21 cellular contexts compared by ENCODE assay signal in the genomic region with DNA sequence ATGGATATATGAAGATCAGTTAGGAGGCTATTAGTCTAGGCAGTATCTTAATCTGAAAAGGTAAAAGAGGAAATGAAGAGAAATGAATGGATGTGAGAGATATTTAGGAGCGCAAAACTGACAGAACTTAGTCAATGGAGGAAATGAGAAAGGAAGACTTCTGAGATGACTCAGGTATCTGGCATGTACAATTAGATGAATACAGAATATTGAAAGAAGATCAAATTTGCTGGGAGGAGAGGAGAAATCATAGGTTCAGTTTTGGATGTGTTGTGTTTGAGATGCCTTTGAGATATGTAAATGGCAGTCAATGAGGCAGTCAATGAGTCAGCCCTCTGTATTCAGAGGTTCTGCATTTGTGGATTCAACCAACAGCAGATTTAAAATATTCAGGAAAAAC. TPM values are rescaled to one million over a fixed set of nuclear protein-coding genes. Genes with fewer than 3 reads are reported as not detected.
DNase-seq lines count a peak whose midpoint lies in the region; ATAC-seq, FAIRE-seq and TF ChIP-seq lines count a peak whose summit lies in the region.
"Had no signal": no experiment of that assay in that cellular context is flagged by ENCODE, and none has a peak within 500 bp of the region (broad histone marks: within the 10 kb centered on the region; RNA-seq: fewer than 3 reads in every experiment).

No MANE protein-coding gene starts in this region.

- H3K4me3 Mint-ChIP-seq in T-helper 17 cell (no peak overlapping the region), endothelial cell (ENCODE audit: unreplicated experiment) (no peak overlapping the region)
- H3K4me3 Mint-ChIP-seq: activated CD8-positive, alpha-beta T cell treated with anti-CD3 and anti-CD28 coated beads, Interleukin-2, amount 10 ng/mL, durations not matched to agents 7 days and 5 days had no signal

- H3K4me1 ChIP-seq in GM23248 (ENCODE audit: insufficient read depth) (peaks cover 12% of the 10 kb centered on the region), small intestine (ENCODE audit: control insufficient read depth in 2 of 2, insufficient read depth in 1 of 2, low read depth in 1 of 2, low read length in 1 of 2) (no peaks in the 10 kb centered on the region)
- H3K4me1 ChIP-seq: SJCRH30 had no signal

- no peaks in the 10 kb centered on the region for H4K20me1 ChIP-seq in GM23248 (ENCODE audit: insufficient read depth)

- FAIRE-seq in small intestine (lab: Jason Lieb, UNC), result no peak
- FAIRE-seq: endometrium, TTC549 had no signal

- no peaks in the 10 kb centered on the region for H3K9me3 ChIP-seq in GM23248 (ENCODE audit: low read depth)
- H3K9me3 ChIP-seq in T-helper 17 cell (ENCODE audit: control insufficient read depth, low read length, poor library complexity, severe bottlenecking), result no peaks in the 10 kb centered on the region
- no peaks in the 10 kb centered on the region for H3K9me3 ChIP-seq in small intestine (ENCODE audit: control insufficient read depth, low read depth)
- H3K9me3 ChIP-seq: heart left ventricle, MG63, SJCRH30, tibial nerve had no signal

- no peak overlapping the region for H3K27ac ChIP-seq in GM23248
- no peak overlapping the region for H3K27ac ChIP-seq in small intestine (ENCODE audit: low read depth in 1 of 2, low read length in 1 of 2)
- H3K27ac ChIP-seq: heart left ventricle, SJCRH30, tibial nerve had no signal

- in situ Hi-C loops in GM23248 (cut with MboI), result no loop called here

- H3K4me2 ChIP-seq in GM23248 (ENCODE audit: unreplicated experiment), result no peak overlapping the region

- no peaks in the 10 kb centered on the region for H3K27me3 ChIP-seq in GM23248 (replicated peaks; ENCODE audit: insufficient read depth)
- H3K27me3 ChIP-seq in small intestine (ENCODE audit: control insufficient read depth in 2 of 2, insufficient read depth in 2 of 2, low read length in 2 of 2), result no peaks in the 10 kb centered on the region
- H3K27me3 ChIP-seq: heart left ventricle, MG63, SJCRH30, tibial nerve had no signal

- H3K36me3 Mint-ChIP-seq in T-helper 17 cell (ENCODE audit: low read depth) (peaks cover 15% of the 10 kb centered on the region), endothelial cell (ENCODE audit: low read depth, unreplicated experiment) (peaks cover 25% of the 10 kb centered on the region)

- no peaks in the 10 kb centered on the region for H3K27me3 Mint-ChIP-seq in T-helper 17 cell
- H3K27me3 Mint-ChIP-seq in endothelial cell (ENCODE audit: unreplicated experiment), result peaks cover 8% of the 10 kb centered on the region

- TF ChIP-seq CTCF in fibroblast of pulmonary artery (IDR thresholded peaks at IDR 0.05; ENCODE audit: low read length, missing control alignments) (no peak), endothelial cell (IDR thresholded peaks at IDR 0.05; ENCODE audit: unreplicated experiment) (no peak)

- no peaks in the 10 kb centered on the region for H3K36me3 ChIP-seq in GM23248 (ENCODE audit: low read depth)
- H3K36me3 ChIP-seq in small intestine (ENCODE audit: control insufficient read depth in 2 of 2, insufficient read depth in 2 of 2, low read length in 2 of 2), result no peaks in the 10 kb centered on the region

- peaks cover 14% of the 10 kb centered on the region; the same call in 1 of the 2 replicates for H3F3A ChIP-seq in GM23248 (ENCODE audit: insufficient read depth)

- no peaks in the 10 kb centered on the region for H3K9me2 ChIP-seq in GM23248 (ENCODE audit: insufficient read depth)

- whole genome bisulfite sequencing in GM23248 (ENCODE audit: low coverage in 1 of 2, low lambda C conversion rate in 2 of 2, missing lambda C conversion rate in 2 of 2), 2 experiments, result 83 to 91% methylated on average over 1 of the region's 1 CpG
- WGBS in small intestine, 3 donors, result 92 to 100% (median 100%) methylated on average over 1 of the region's 1 CpG

- H3K9ac ChIP-seq in GM23248, result no peak overlapping the region

- ATAC-seq in T-helper 17 cell (no peak), GM19455 (IDR thresholded peaks at IDR 0.05; ENCODE audit: unreplicated experiment) (no peak)
- ATAC-seq: activated CD8-positive, alpha-beta T cell treated with anti-CD3 and anti-CD28 coated beads, Interleukin-2, amount 10 ng/mL, durations not matched to agents 7 days and 5 days; HCT116; heart left ventricle; left colon had no signal

- DNase-seq in COLO829 (ENCODE audit: low spot score) (peak; percentile 16), GM23248 (peak; percentile 48), T-helper 17 cell (no peak), fibroblast of pulmonary artery (ENCODE audit: low read depth) (peak; percentile 16), small intestine (no peak), endothelial cell (ENCODE audit: low spot score) (no peak), NCI-H1417 (lab: John Stamatoyannopoulos, UW) (no peak)
- DNase-seq: activated CD8-positive, alpha-beta T cell treated with anti-CD3 and anti-CD28 coated beads, Interleukin-2, amount 10 ng/mL, durations not matched to agents 7 days and 5 days; activated gamma-delta T cell treated with Interleukin-2 at 50 U/mL for 16 hours; heart left ventricle; left colon; MG63; NCI-H2107; SJCRH30; stimulated activated CD4-positive, alpha-beta T cell treated with anti-CD3 and anti-CD28 coated beads, Interleukin-1b, Interleukin-23, amount 100 ng/mL, for 48 hours; stimulated activated CD8-positive, alpha-beta memory T cell treated with anti-CD3 and anti-CD28 coated beads, Interleukin-4, amount 100 ng/mL, for 48 hours had no signal

- H3K79me2 ChIP-seq in GM23248 (ENCODE audit: insufficient read depth), result no peaks in the 10 kb centered on the region

- H3K4me1 Mint-ChIP-seq in T-helper 17 cell (peaks cover 5% of the 10 kb centered on the region), endothelial cell (ENCODE audit: unreplicated experiment) (peaks cover 6% of the 10 kb centered on the region)

- peak overlapping the region; percentile 69 for H3K27ac Mint-ChIP-seq in T-helper 17 cell
- no peak overlapping the region for H3K27ac Mint-ChIP-seq in endothelial cell (ENCODE audit: unreplicated experiment)
- H3K27ac Mint-ChIP-seq: activated CD8-positive, alpha-beta T cell treated with anti-CD3 and anti-CD28 coated beads, Interleukin-2, amount 10 ng/mL, durations not matched to agents 7 days and 5 days had no signal

- H3K9me3 Mint-ChIP-seq in endothelial cell (ENCODE audit: unreplicated experiment), result no peaks in the 10 kb centered on the region

- H2AFZ ChIP-seq in GM23248, result no peak overlapping the region

- H3K4me3 ChIP-seq in GM23248, result no peak overlapping the region
- H3K4me3 ChIP-seq in fibroblast of pulmonary artery (replicated peaks; ENCODE audit: low read depth, low read length), result no peak overlapping the region
- no peak overlapping the region for H3K4me3 ChIP-seq in small intestine (ENCODE audit: low read depth in 1 of 2, low read length in 2 of 2)
- H3K4me3 ChIP-seq: heart left ventricle, MG63, SJCRH30, tibial nerve had no signal

RNA-seq across cellular contexts. Expression of gene GAB2, which starts 42.8 kb away (rescaled TPM):
- 7.2 and 12.2 TPM in 2 replicates for total RNA-seq in GM23248 (2014; rRNA removed; shearing (Covaris generic))
- polyA plus RNA-seq in GM23248 (2016; fragmentation: Nextera tagmentation; extraction: Ambion mirVana), result 1.8 TPM in 2 replicates
- total RNA-seq in T-helper 17 cell, result 10 to 100 TPM; 10.3 to 14.4 TPM
- 10 to 100 TPM in 1 of 3 donors, 1 to 10 TPM in 2; 6.8 to 13.6 (median 8.7) TPM for polyA plus RNA-seq in small intestine
- 81.0 TPM for total RNA-seq in endothelial cell (ENCODE audit: unreplicated experiment)

Comparison
In these comparisons a context has a peak if more than half of its experiments do, and no peak if none do; other contexts are left out.
1. DNase-seq: peak in COLO829 (single experiment), GM23248 (single experiment) and fibroblast of pulmonary artery (single experiment); none in T-helper 17 cell (0 of 3), small intestine (single experiment), endothelial cell (single experiment) and NCI-H1417 (0 of 3).